11 cellular contexts compared by ENCODE assay signal in genomic region chr15:100201376-100202280, GRCh38.
A peak's percentile ranks its signal among the peaks of the same experiment; 100 is the strongest.
DNase-seq lines count a peak whose midpoint lies in the region; ATAC-seq and FAIRE-seq lines count a peak whose summit lies in the region.
"Had no signal": no experiment of that assay in that cellular context is flagged by ENCODE, and none has a peak within 500 bp of the region (broad histone marks: within the 10 kb centered on the region; RNA-seq: fewer than 3 reads in every experiment).

No MANE protein-coding gene starts in this region.

- WGBS in small intestine, 3 donors: 47 to 56% (median 52%) methylated on average over 18 of the region's 18 CpGs

- H3K36me3 ChIP-seq in small intestine (ENCODE audit: control insufficient read depth in 2 of 2, insufficient read depth in 2 of 2, low read length in 2 of 2): no peaks in the 10 kb centered on the region
- H3K36me3 ChIP-seq: brain microvascular endothelial cell, neural progenitor cell had no signal

- no peaks in the 10 kb centered on the region for H3K9me3 ChIP-seq in small intestine (ENCODE audit: control insufficient read depth, low read depth)

- H3K4me3 ChIP-seq in small intestine (ENCODE audit: low read depth in 1 of 2, low read length in 2 of 2): no peak overlapping the region
- H3K4me3 ChIP-seq: neural progenitor cell had no signal

- DNase-seq in NAMALWA (ENCODE audit: low spot score) (peak; percentile 54), ecto neural progenitor cell (ENCODE audit: low spot score) (peak; percentile 41), small intestine (peak; percentile 48), DMS53 (lab: John Stamatoyannopoulos, UW) (no peak)
- DNase-seq: brain microvascular endothelial cell, NCI-H446 treated with DMSO at 0.1 percent for 48 hours had no signal

- no peaks in the 10 kb centered on the region for H3K27me3 ChIP-seq in small intestine (ENCODE audit: control insufficient read depth in 2 of 2, insufficient read depth in 2 of 2, low read length in 2 of 2)
- H3K27me3 ChIP-seq: brain microvascular endothelial cell, neural progenitor cell had no signal

- H3K27ac ChIP-seq in small intestine (ENCODE audit: low read depth in 1 of 2, low read length in 1 of 2): no peak overlapping the region
- H3K27ac ChIP-seq: brain microvascular endothelial cell, neural progenitor cell had no signal

- FAIRE-seq in small intestine (lab: Jason Lieb, UNC): no peak

- ATAC-seq in GM19372 (IDR thresholded peaks at IDR 0.05; ENCODE audit: low read depth, unreplicated experiment) (peak; percentile 51), HG02642 (IDR thresholded peaks at IDR 0.05; ENCODE audit: poor library complexity, unreplicated experiment) (no peak), HG02610 (IDR thresholded peaks at IDR 0.05; ENCODE audit: unreplicated experiment) (no peak), GM21786 (IDR thresholded peaks at IDR 0.05; ENCODE audit: unreplicated experiment) (no peak)

- peaks cover 0 to 5% of the 10 kb centered on the region in 2 donors for H3K4me1 ChIP-seq in small intestine (ENCODE audit: control insufficient read depth in 2 of 2, insufficient read depth in 1 of 2, low read depth in 1 of 2, low read length in 1 of 2)
- H3K4me1 ChIP-seq: neural progenitor cell had no signal
